ENCODE assay signal across 31 cellular contexts in the genomic region with DNA sequence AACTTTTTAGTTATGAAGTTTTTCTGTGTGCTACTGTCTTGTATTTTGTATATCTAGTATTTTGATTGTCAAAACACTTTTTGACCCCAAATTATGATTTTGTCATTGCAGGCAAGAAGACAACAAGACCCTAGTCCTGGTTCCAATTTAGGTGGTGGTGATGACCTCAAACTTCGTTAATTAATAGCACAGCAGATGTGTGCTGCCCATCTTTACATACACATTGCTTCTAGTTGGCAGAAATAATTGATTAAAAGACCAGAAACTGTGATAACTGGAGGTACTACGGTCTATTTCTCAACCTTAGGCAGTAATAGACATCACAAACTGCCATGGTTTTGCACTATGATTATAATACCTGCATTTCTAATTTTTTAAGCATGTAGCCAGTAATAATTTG.
"Had no signal": no experiment of that assay in that cellular context is flagged by ENCODE, and none has a peak within 500 bp of the region (broad histone marks: within the 10 kb centered on the region; RNA-seq: fewer than 3 reads in every experiment).

No MANE protein-coding gene starts in this region.

- H3K27ac ChIP-seq: adrenal gland, body of pancreas, brain microvascular endothelial cell, breast epithelium, VCaP had no signal

- H3K36me3 ChIP-seq: breast epithelium had no signal

- ATAC-seq: activated CD8-positive, alpha-beta T cell treated with anti-CD3 and anti-CD28 coated beads for 36 hours; activated naive CD4-positive, alpha-beta T cell treated with anti-CD3 and anti-CD28 coated beads, Interleukin-2, amount 50 U/mL, for 72 hours; activated T-cell treated with anti-CD3 and anti-CD28 coated beads, Interleukin-2, amount 50 U/mL, for 4 hours; activated T-cell treated with anti-CD3 and anti-CD28 coated beads, Interleukin-2, amount 50 U/mL, for 72 hours; activated T-helper 17 cell treated with anti-CD3 and anti-CD28 coated beads, Interleukin-2, amount 50 U/mL, for 72 hours; body of pancreas had no signal

- H3K4me3 ChIP-seq: adrenal gland, body of pancreas, breast epithelium had no signal

- H3K4me1 ChIP-seq: adrenal gland, body of pancreas, breast epithelium had no signal

- DNase-seq: activated B cell treated with CpG ODN at 0.5 μM for 24 hours; activated CD4-positive, alpha-beta memory T cell treated with anti-CD3 and anti-CD28 coated beads for 36 hours; activated CD4-positive, alpha-beta T cell treated with anti-CD3 and anti-CD28 coated beads for 4 hours; activated CD4-positive, alpha-beta T cell treated with anti-CD3 and anti-CD28 coated beads, Interleukin-2, amount 10 ng/mL, durations not matched to agents 24 days and 14 days; activated CD4-positive, alpha-beta T cell treated with anti-CD3 and anti-CD28 coated beads, Interleukin-2, amount 50 U/mL, for 1 hour; activated CD4-positive, alpha-beta T cell treated with anti-CD3 and anti-CD28 coated beads, Interleukin-2, amount 50 U/mL, for 4 hours; activated CD4-positive, CD25-positive, alpha-beta regulatory T cell treated with anti-CD3 and anti-CD28 coated beads, Interleukin-2, amount 50 U/mL, for 72 hours; activated CD8-positive, alpha-beta memory T cell treated with anti-CD3 and anti-CD28 coated beads, Interleukin-2, amount 50 U/mL, for 4 hours; activated CD8-positive, alpha-beta T cell treated with anti-CD3 and anti-CD28 coated beads for 36 hours; activated effector memory CD4-positive, alpha-beta T cell treated with anti-CD3 and anti-CD28 coated beads, Interleukin-2, amount 50 U/mL, for 16 hours; activated gamma-delta T cell treated with Interleukin-2 at 50 U/mL for 16 hours; activated naive CD4-positive, alpha-beta T cell; activated naive CD4-positive, alpha-beta T cell treated with anti-CD3 and anti-CD28 coated beads for 36 hours; activated naive CD4-positive, alpha-beta T cell treated with anti-CD3 and anti-CD28 coated beads, Interleukin-2, amount 50 U/mL, for 16 hours; activated naive CD8-positive, alpha-beta T cell treated with anti-CD3 and anti-CD28 coated beads for 36 hours; activated T-cell treated with anti-CD3 and anti-CD28 coated beads for 4 hours; activated T-cell treated with anti-CD3 and anti-CD28 coated beads, Interleukin-2, amount 50 U/mL, for 1 hour; activated T-cell treated with anti-CD3 and anti-CD28 coated beads, Interleukin-2, amount 50 U/mL, for 4 hours; activated T-cell treated with anti-CD3 and anti-CD28 coated beads, Interleukin-2, amount 50 U/mL, for 72 hours; adrenal gland; amniotic stem cell; aorta; body of pancreas; brain microvascular endothelial cell; central memory CD4-positive, alpha-beta T cell; T-helper 2 cell; T-helper 9 cell had no signal

- H3K27me3 ChIP-seq: adrenal gland, body of pancreas, brain microvascular endothelial cell, breast epithelium had no signal

- H3K9me3 ChIP-seq: adrenal gland, body of pancreas, breast epithelium had no signal
